15 cellular contexts compared by ENCODE assay signal in the genomic region with DNA sequence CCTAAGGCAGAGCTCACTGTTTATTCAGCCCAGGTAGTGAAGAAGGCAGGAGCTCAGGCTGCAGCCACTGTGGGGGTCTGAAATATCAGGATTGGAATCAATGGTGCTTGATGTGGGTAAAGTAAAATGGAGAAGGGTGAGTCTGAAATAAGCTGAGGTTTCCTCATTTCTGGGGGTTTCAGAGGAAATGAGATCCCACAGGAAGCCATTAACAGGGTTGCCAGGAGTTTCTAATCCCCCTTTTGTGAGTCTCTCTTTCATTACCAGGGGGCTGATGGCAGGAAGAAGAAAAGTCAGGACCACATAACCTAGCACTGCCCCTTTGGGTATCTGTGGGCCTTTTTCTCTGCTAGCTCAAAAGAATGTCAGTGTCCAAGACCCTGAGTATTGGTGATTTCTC. TPM values are rescaled to one million over a fixed set of nuclear protein-coding genes. Genes with fewer than 3 reads are reported as not detected.
DNase-seq lines count a peak whose midpoint lies in the region; ATAC-seq, FAIRE-seq and TF ChIP-seq lines count a peak whose summit lies in the region.
"Had no signal": no experiment of that assay in that cellular context is flagged by ENCODE, and none has a peak within 500 bp of the region (broad histone marks: within the 10 kb centered on the region; RNA-seq: fewer than 3 reads in every experiment).

No MANE protein-coding gene starts in this region.

- H3K27me3 Mint-ChIP-seq in natural killer cell treated with Interleukin-12 subunit alpha and Interleukin-12 subunit beta and Interleukin-15 and Interleukin-18, amount 100 ng/mL, for 72 hours: no peaks in the 10 kb centered on the region
- H3K27me3 Mint-ChIP-seq in natural killer cell (ENCODE audit: low read depth in 2 of 2): no peaks in the 10 kb centered on the region
- no peaks in the 10 kb centered on the region for H3K27me3 Mint-ChIP-seq in activated CD4-positive, alpha-beta memory T cell treated with anti-CD3 and anti-CD28 coated beads, Interleukin-2, amount 10 ng/mL, durations not matched to agents 7 days and 5 days

- peak overlapping the region; percentile 24 for H3K4me3 Mint-ChIP-seq in natural killer cell treated with Interleukin-12 subunit alpha and Interleukin-12 subunit beta and Interleukin-15 and Interleukin-18, amount 100 ng/mL, for 72 hours
- no peak overlapping the region for H3K4me3 Mint-ChIP-seq in natural killer cell
- no peak overlapping the region for H3K4me3 Mint-ChIP-seq in activated CD4-positive, alpha-beta memory T cell treated with anti-CD3 and anti-CD28 coated beads, Interleukin-2, amount 10 ng/mL, durations not matched to agents 7 days and 5 days

- no peaks in the 10 kb centered on the region for H3K9me3 Mint-ChIP-seq in natural killer cell treated with Interleukin-12 subunit alpha and Interleukin-12 subunit beta and Interleukin-15 and Interleukin-18, amount 100 ng/mL, for 72 hours
- H3K9me3 Mint-ChIP-seq in natural killer cell: no peaks in the 10 kb centered on the region
- H3K9me3 Mint-ChIP-seq in activated CD4-positive, alpha-beta memory T cell treated with anti-CD3 and anti-CD28 coated beads, Interleukin-2, amount 10 ng/mL, durations not matched to agents 7 days and 5 days: no peaks in the 10 kb centered on the region

- no peak overlapping the region for H3K9ac ChIP-seq in GM12878 (ENCODE audit: control insufficient read depth, insufficient read depth, low read length)

- H3K36me3 Mint-ChIP-seq in natural killer cell treated with Interleukin-12 subunit alpha and Interleukin-12 subunit beta and Interleukin-15 and Interleukin-18, amount 100 ng/mL, for 72 hours: no peaks in the 10 kb centered on the region
- H3K36me3 Mint-ChIP-seq in natural killer cell: no peaks in the 10 kb centered on the region
- no peaks in the 10 kb centered on the region for H3K36me3 Mint-ChIP-seq in activated CD4-positive, alpha-beta memory T cell treated with anti-CD3 and anti-CD28 coated beads, Interleukin-2, amount 10 ng/mL, durations not matched to agents 7 days and 5 days (ENCODE audit: low read depth)

- H3K27me3 ChIP-seq in GM12878 (replicated peaks in 1 of 2; ENCODE audit: control insufficient read depth in 2 of 2, insufficient read depth in 2 of 2, low read length in 1 of 2): no peaks in the 10 kb centered on the region
- H3K27me3 ChIP-seq: ascending aorta had no signal

- no peak for ATAC-seq in natural killer cell treated with Interleukin-12 subunit alpha and Interleukin-12 subunit beta and Interleukin-15 and Interleukin-18, amount 100 ng/mL, for 72 hours
- ATAC-seq in natural killer cell: no peak
- peak; percentile 13 for ATAC-seq in HG03520 (IDR thresholded peaks at IDR 0.05; ENCODE audit: unreplicated experiment)
- ATAC-seq in GM12878: peak; percentile 58
- no peak for ATAC-seq in GM21447 (IDR thresholded peaks at IDR 0.05; ENCODE audit: unreplicated experiment)

- SMC1A ChIA-PET in GM12878 (lab: Charles Lee; ENCODE audit: uncharacterized antibody, unreplicated experiment): interaction anchor here (0.9 to 5.0 kb wide), 32 partner anchors 9 to 346 kb away, joined by 3 to 96 read pairs (median 6); partner anchors contain the start of gene LBH

- in situ Hi-C loops in GM12878 (cut with MboI): no loop called here

- TF ChIP-seq CTCF in natural killer cell (IDR thresholded peaks at IDR 0.05) (no peak), GM12878 (IDR thresholded peaks at IDR 0.05 in 2 of 3, conservative IDR thresholded peaks at IDR 0.05 in 1 of 3; ENCODE audit: control insufficient read depth in 2 of 3, extremely low read depth in 1 of 3, insufficient read depth in 1 of 3, low read depth in 3 of 3, low read length in 3 of 3) (no peak)

- no TSS peak for BruUV-seq in GM12878 (replicated peaks; lab: Mats Ljungman, UMichigan)

- no peak for TF ChIP-seq POLR2A in GM12878 (IDR thresholded peaks at IDR 0.05; ENCODE audit: low read depth, low read length)

- no peaks in the 10 kb centered on the region for H4K20me1 ChIP-seq in GM12878 (ENCODE audit: control insufficient read depth, insufficient read depth)

- H3K27ac Mint-ChIP-seq in natural killer cell treated with Interleukin-12 subunit alpha and Interleukin-12 subunit beta and Interleukin-15 and Interleukin-18, amount 100 ng/mL, for 72 hours: peak overlapping the region; percentile 59 to 65
- peak overlapping the region in 1 of 2 donors; percentile 30 for H3K27ac Mint-ChIP-seq in natural killer cell
- no peak overlapping the region for H3K27ac Mint-ChIP-seq in activated CD4-positive, alpha-beta memory T cell treated with anti-CD3 and anti-CD28 coated beads, Interleukin-2, amount 10 ng/mL, durations not matched to agents 7 days and 5 days

- H3K36me3 ChIP-seq in GM12878 (ENCODE audit: control insufficient read depth in 2 of 2, insufficient read depth in 2 of 2, low read length in 1 of 2): no peaks in the 10 kb centered on the region
- H3K36me3 ChIP-seq: ascending aorta, HAP-1 had no signal

- no peaks in the 10 kb centered on the region for H3K79me2 ChIP-seq in GM12878 (ENCODE audit: control insufficient read depth, insufficient read depth, low read length)

- RAD21 ChIA-PET in GM12878 (lab: Charles Lee; ENCODE audit: unreplicated experiment): interaction anchor here (0.7 to 5.6 kb wide), 29 partner anchors 12 to 424 kb away, joined by 3 to 108 read pairs (median 5); partner anchors contain the start of genes LBH and YPEL5

- DNase-seq in natural killer cell treated with Interleukin-12 subunit alpha and Interleukin-12 subunit beta and Interleukin-15 and Interleukin-18, amount 100 ng/mL, for 72 hours (ENCODE audit: low spot score): peak; percentile 54
- DNase-seq in natural killer cell (no peak), GM12878 (ENCODE audit: low read depth, low spot score) (no peak), NCI-H345 (lab: John Stamatoyannopoulos, UW) (no peak), SHP77 treated with DMSO at 0.1 percent for 48 hours (lab: John Stamatoyannopoulos, UW) (no peak)
- no peak for DNase-seq in activated CD4-positive, alpha-beta memory T cell treated with anti-CD3 and anti-CD28 coated beads, Interleukin-2, amount 10 ng/mL, durations not matched to agents 7 days and 5 days
- DNase-seq: activated T-cell treated with anti-CD3 and anti-CD28 coated beads for 4 hours; NCI-H1436; SHP77; stimulated activated CD4-positive, alpha-beta T cell treated with anti-CD3 and anti-CD28 coated beads, Interleukin-15, amount 100 ng/mL, for 24 hours had no signal

- intact Hi-C loops in natural killer cell (cut with micrococcal nuclease): no loop called here
- intact Hi-C loops in GM12878 (cut with micrococcal nuclease; ENCODE audit: unreplicated experiment): no loop called here

- H3K27ac ChIP-seq in GM12878 (ENCODE audit: control insufficient read depth, insufficient read depth): peak overlapping the region; percentile 85
- H3K27ac ChIP-seq: ascending aorta, VCaP had no signal

- TF ChIP-seq EP300 in GM12878 (IDR thresholded peaks at IDR 0.05; ENCODE audit: borderline replicate concordance in 1 of 2, control insufficient read depth in 1 of 2, low read depth in 2 of 2, low read length in 2 of 2): no peak

- no peak for TF ChIP-seq RAD21 in GM12878 (IDR thresholded peaks at IDR 0.05; ENCODE audit: insufficient read depth, low read depth, low read length)

- POLR2A ChIA-PET in GM12878 (lab: Charles Lee): interaction anchor here (0.7 to 3.8 kb wide), 14 partner anchors 8 to 201 kb away, joined by 3 to 29 read pairs (median 4); partner anchors contain the start of genes LBH and YPEL5
- POLR2A ChIA-PET in activated CD4-positive, alpha-beta memory T cell treated with anti-CD3 and anti-CD28 coated beads, Interleukin-2, amount 10 ng/mL, durations not matched to agents 7 days and 5 days (lab: Charles Lee): interaction anchor here (1.4 kb wide), 1 partner anchor 19 kb away, joined by 3 read pairs; no protein-coding TSS in a partner anchor

- no peaks in the 10 kb centered on the region for H3K9me3 ChIP-seq in GM12878 (replicated peaks; ENCODE audit: control insufficient read depth, insufficient read depth, low read length)
- H3K9me3 ChIP-seq: ascending aorta, HAP-1 had no signal

- H2AFZ ChIP-seq in GM12878 (ENCODE audit: control insufficient read depth, low read depth, low read length): no peak overlapping the region

- H3K4me1 Mint-ChIP-seq in natural killer cell treated with Interleukin-12 subunit alpha and Interleukin-12 subunit beta and Interleukin-15 and Interleukin-18, amount 100 ng/mL, for 72 hours (ENCODE audit: low read depth in 2 of 2): peaks cover 29 to 38% of the 10 kb centered on the region in 2 donors
- H3K4me1 Mint-ChIP-seq in natural killer cell: peaks cover 29 to 30% of the 10 kb centered on the region in 2 donors
- peaks cover 15% of the 10 kb centered on the region for H3K4me1 Mint-ChIP-seq in activated CD4-positive, alpha-beta memory T cell treated with anti-CD3 and anti-CD28 coated beads, Interleukin-2, amount 10 ng/mL, durations not matched to agents 7 days and 5 days

- no peak overlapping the region for H3K4me3 ChIP-seq in GM12878
- H3K4me3 ChIP-seq: ascending aorta, HAP-1 had no signal

- CTCF ChIA-PET in GM12878 (lab: Yijun Ruan, JAX): interaction anchor here (0.7 to 5.0 kb wide), 21 partner anchors 11 to 424 kb away, joined by 3 to 56 read pairs (median 5); partner anchors contain the start of gene LBH
- CTCF ChIA-PET in activated CD4-positive, alpha-beta memory T cell treated with anti-CD3 and anti-CD28 coated beads, Interleukin-2, amount 10 ng/mL, durations not matched to agents 7 days and 5 days (lab: Charles Lee): interaction anchor here (0.6 to 1.5 kb wide), 2 partner anchors 79 to 122 kb away, joined by 3 read pairs; no protein-coding TSS in a partner anchor

- H3K4me2 ChIP-seq in GM12878 (ENCODE audit: control insufficient read depth, insufficient read depth): peak overlapping the region; percentile 26

- peaks cover 33% of the 10 kb centered on the region for H3K4me1 ChIP-seq in GM12878 (ENCODE audit: control insufficient read depth, insufficient read depth, low read length)
- H3K4me1 ChIP-seq: ascending aorta had no signal

- no peak for FAIRE-seq in GM12878 (lab: Jason Lieb, UNC)

RNA-seq across cellular contexts. Expression of gene LBH, which starts 55.9 kb away (rescaled TPM):
- 1,000 to 10,000 TPM in 1 of 2 donors, 100 to 1,000 TPM in 1; 206 to 1,155 TPM for total RNA-seq in natural killer cell treated with Interleukin-12 subunit alpha and Interleukin-12 subunit beta and Interleukin-15 and Interleukin-18, amount 100 ng/mL, for 72 hours
- total RNA-seq in natural killer cell (100 to 1,000 TPM; 157 to 197 (median 158) TPM), GM12878 (2014; rRNA removed) (75.9 and 78.2 TPM in 2 replicates), GM12878 (2014; rRNA removed; fragmentation: Illumina TruSeq; extraction: Trizol) (31.7 and 34.8 TPM in 2 replicates), GM12878 (2021) (45.5 and 48.5 TPM in 2 replicates)
- total RNA-seq in GM12878 (2013; cell fraction: nucleolus; rRNA removed): 56.4 and 60.7 TPM in 2 replicates
- 22.4 TPM for polyA plus RNA-seq in GM12878 (2011; ENCODE audit: low read depth)
- polyA plus RNA-seq in GM12878 (2011; rRNA removed) (122 and 133 TPM in 2 replicates), GM12878 (2014; fragmentation: Illumina TruSeq; extraction: Trizol) (35.3 and 36.6 TPM in 2 replicates), GM12878 (2014; fragmentation: Nextera tagmentation; extraction: Ambion mirVana) (10 to 100 TPM in 1 of 2 experiments, 1 to 10 TPM in 1; 9.3 to 26.5 TPM), GM12878 (2014; rRNA removed) (55.9 and 79.2 TPM in 2 replicates), GM12878 (2016; fragmentation: Nextera tagmentation; extraction: Ambion mirVana) (10 to 100 TPM; 11.1 to 11.9 TPM)
- 167 and 195 TPM in 2 replicates for polyA plus RNA-seq in GM12878 (2011; cell fraction: cytosol; rRNA removed)
- 61.3 and 63.9 TPM in 2 replicates for polyA plus RNA-seq in GM12878 (2011; cell fraction: nucleus; rRNA removed)
- polyA plus RNA-seq in GM12878 (2012): 33.1 and 35.0 TPM in 2 replicates
- 166 and 214 TPM in 2 replicates for polyA minus RNA-seq in GM12878 (2011; rRNA and poly(A)+ RNA removed)
- 58.0 and 63.5 TPM in 2 replicates for polyA minus RNA-seq in GM12878 (2011; cell fraction: cytosol; rRNA and poly(A)+ RNA removed)
- polyA minus RNA-seq in GM12878 (2011; cell fraction: nucleus; rRNA and poly(A)+ RNA removed): 125 and 186 TPM in 2 replicates
- total RNA-seq in activated CD4-positive, alpha-beta memory T cell treated with anti-CD3 and anti-CD28 coated beads, Interleukin-2, amount 10 ng/mL, durations not matched to agents 7 days and 5 days: 100 to 1,000 TPM; 105 to 110 TPM

Comparison
In these comparisons a context has a peak if more than half of its experiments do, and no peak if none do; other contexts are left out.
1. ATAC-seq: peak in HG03520 (single experiment) and GM12878 (single experiment); none in natural killer cell treated with Interleukin-12 subunit alpha and Interleukin-12 subunit beta and Interleukin-15 and Interleukin-18, amount 100 ng/mL, for 72 hours (0 of 2), natural killer cell (0 of 3) and GM21447 (single experiment).